Comparison of ENCODE assay signal across 1 cellular context in the genomic region with DNA sequence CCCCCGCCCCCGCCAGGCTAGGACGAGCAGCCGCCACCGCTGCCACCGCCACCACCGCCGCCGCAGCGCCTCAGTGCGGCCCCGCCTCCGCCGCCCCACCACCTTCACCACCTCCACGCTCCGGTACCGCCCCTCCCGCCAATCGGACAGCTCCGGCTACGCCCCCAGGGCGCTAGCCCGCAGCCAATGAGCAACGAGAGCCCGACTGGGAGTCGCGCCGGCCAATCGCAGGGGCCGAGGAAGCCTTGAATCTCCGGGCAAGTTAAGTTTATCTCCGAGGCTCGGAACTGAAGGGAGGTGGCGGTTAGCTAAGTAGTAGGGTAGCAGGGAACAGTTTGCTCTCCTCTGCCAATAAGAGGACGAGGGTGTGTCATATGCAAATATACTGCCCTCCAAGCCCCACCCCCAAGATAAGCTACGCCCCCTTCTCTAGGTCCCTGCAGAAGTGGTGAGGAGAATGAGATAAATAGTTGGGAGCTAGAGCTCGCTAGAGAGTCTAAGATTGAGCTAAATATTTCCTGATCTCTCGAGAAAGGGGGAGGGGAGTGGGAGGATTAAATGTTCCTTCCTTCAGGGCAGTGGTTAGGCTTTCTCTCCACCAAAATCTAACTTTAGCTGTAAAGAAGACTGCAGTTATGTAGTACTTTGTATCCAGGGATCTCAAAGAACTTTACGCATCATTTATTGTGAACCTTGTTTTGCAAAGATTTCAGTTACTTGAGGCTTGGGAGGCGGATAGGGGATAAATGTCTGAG.
TF ChIP-seq lines count a peak whose summit lies in the region.

TSS of gene SESN3 (minus strand) at position 77 of the 755 bp plus-strand sequence. CDS start 342 bp downstream, outside the sequence.

TF ChIP-seq in HEK293, 187 proteins besides CTCF, POLR2A, EP300 and RAD21 (continued from another document):
- TF ChIP-seq, protein P1, sequence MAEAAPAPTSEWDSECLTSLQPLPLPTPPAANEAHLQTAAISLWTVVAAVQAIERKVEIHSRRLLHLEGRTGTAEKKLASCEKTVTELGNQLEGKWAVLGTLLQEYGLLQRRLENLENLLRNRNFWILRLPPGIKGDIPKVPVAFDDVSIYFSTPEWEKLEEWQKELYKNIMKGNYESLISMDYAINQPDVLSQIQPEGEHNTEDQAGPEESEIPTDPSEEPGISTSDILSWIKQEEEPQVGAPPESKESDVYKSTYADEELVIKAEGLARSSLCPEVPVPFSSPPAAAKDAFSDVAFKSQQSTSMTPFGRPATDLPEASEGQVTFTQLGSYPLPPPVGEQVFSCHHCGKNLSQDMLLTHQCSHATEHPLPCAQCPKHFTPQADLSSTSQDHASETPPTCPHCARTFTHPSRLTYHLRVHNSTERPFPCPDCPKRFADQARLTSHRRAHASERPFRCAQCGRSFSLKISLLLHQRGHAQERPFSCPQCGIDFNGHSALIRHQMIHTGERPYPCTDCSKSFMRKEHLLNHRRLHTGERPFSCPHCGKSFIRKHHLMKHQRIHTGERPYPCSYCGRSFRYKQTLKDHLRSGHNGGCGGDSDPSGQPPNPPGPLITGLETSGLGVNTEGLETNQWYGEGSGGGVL (tag by site-specific recombination; IDR thresholded peaks at IDR 0.05), result 0 out of 2 replicates have a peak, but pooled peaks have one; percentile 9
- TF ChIP-seq ZNF660 (tag by site-specific recombination; IDR thresholded peaks at IDR 0.05) (peak; percentile 85), ZFHX2 (tag by site-specific recombination; conservative IDR thresholded peaks at IDR 0.05) (peak; percentile 85), ZNF366 (tag by site-specific recombination; conservative IDR thresholded peaks at IDR 0.05) (peak; percentile 86), ZNF10 (tag by site-specific recombination; IDR thresholded peaks at IDR 0.05) (peak; percentile 47; the same call in 1 of the 2 replicates), ZBTB21 (tag by site-specific recombination; IDR thresholded peaks at IDR 0.05) (no peak), ZNF16 (tag by site-specific recombination; IDR thresholded peaks at IDR 0.05; ENCODE audit: low read depth) (peak; percentile 56; the same call in 1 of the 2 replicates), ZNF548 (tag by site-specific recombination; IDR thresholded peaks at IDR 0.05) (no peak), ZSCAN16 (tag by site-specific recombination; IDR thresholded peaks at IDR 0.05) (no peak), KLF9 (tag by site-specific recombination; IDR thresholded peaks at IDR 0.05; ENCODE audit: low read depth) (peak; percentile 64), KLF10 (tag by site-specific recombination; IDR thresholded peaks at IDR 0.05) (peak; percentile 84), ZNF585B (tag by site-specific recombination; IDR thresholded peaks at IDR 0.05) (peak; percentile 64), ZEB2 (tag by site-specific recombination; IDR thresholded peaks at IDR 0.05) (0 out of 2 replicates have a peak, but pooled peaks have one; percentile 28), SETDB1 (IDR thresholded peaks at IDR 0.05; ENCODE audit: insufficient read length, low read length) (peak; percentile 52), ZNF792 (tag by site-specific recombination; IDR thresholded peaks at IDR 0.05) (no peak), ZNF2 (tag by site-specific recombination; IDR thresholded peaks at IDR 0.05) (no peak), ZNF174 (tag by site-specific recombination; IDR thresholded peaks at IDR 0.05) (no peak), ZNF561 (tag by site-specific recombination; IDR thresholded peaks at IDR 0.05; ENCODE audit: borderline replicate concordance) (no peak), IKZF3 (tag by site-specific recombination; IDR thresholded peaks at IDR 0.05) (peak; percentile 61)
- TF ChIP-seq, protein P2, sequence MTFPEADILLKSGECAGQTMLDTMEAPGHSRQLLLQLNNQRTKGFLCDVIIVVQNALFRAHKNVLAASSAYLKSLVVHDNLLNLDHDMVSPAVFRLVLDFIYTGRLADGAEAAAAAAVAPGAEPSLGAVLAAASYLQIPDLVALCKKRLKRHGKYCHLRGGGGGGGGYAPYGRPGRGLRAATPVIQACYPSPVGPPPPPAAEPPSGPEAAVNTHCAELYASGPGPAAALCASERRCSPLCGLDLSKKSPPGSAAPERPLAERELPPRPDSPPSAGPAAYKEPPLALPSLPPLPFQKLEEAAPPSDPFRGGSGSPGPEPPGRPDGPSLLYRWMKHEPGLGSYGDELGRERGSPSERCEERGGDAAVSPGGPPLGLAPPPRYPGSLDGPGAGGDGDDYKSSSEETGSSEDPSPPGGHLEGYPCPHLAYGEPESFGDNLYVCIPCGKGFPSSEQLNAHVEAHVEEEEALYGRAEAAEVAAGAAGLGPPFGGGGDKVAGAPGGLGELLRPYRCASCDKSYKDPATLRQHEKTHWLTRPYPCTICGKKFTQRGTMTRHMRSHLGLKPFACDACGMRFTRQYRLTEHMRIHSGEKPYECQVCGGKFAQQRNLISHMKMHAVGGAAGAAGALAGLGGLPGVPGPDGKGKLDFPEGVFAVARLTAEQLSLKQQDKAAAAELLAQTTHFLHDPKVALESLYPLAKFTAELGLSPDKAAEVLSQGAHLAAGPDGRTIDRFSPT (tag by site-specific recombination; IDR thresholded peaks at IDR 0.05), result peak; percentile 64; the same call in 1 of the 2 replicates
- TF ChIP-seq, protein P3, sequence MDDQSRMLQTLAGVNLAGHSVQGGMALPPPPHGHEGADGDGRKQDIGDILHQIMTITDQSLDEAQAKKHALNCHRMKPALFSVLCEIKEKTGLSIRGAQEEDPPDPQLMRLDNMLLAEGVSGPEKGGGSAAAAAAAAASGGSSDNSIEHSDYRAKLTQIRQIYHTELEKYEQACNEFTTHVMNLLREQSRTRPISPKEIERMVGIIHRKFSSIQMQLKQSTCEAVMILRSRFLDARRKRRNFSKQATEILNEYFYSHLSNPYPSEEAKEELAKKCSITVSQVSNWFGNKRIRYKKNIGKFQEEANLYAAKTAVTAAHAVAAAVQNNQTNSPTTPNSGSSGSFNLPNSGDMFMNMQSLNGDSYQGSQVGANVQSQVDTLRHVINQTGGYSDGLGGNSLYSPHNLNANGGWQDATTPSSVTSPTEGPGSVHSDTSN (CRISPR knock-in tag; IDR thresholded peaks at IDR 0.05), result no peak
